ENCODE assay signal across 23 cellular contexts in genomic region chr20:23585808-23586734, GRCh38. TPM values are rescaled to one million over a fixed set of nuclear protein-coding genes. Genes with fewer than 3 reads are reported as not detected.
A peak's percentile ranks its signal among the peaks of the same experiment; 100 is the strongest.
DNase-seq lines count a peak whose midpoint lies in the region; ATAC-seq and TF ChIP-seq lines count a peak whose summit lies in the region.
"Had no signal": no experiment of that assay in that cellular context is flagged by ENCODE, and none has a peak within 500 bp of the region (broad histone marks: within the 10 kb centered on the region; RNA-seq: fewer than 3 reads in every experiment).

No MANE protein-coding gene starts in this region.

- H3K27me3 ChIP-seq in upper lobe of right lung, result peaks cover 16% of the 10 kb centered on the region
- H3K27me3 ChIP-seq: BLaER1 had no signal

- intact Hi-C loops in cardiac septum (cut with DNase I), result no loop called here
- intact Hi-C loops in left cardiac atrium (cut with DNase I), result no loop called here
- intact Hi-C loops in upper lobe of right lung (cut with DNase I), result no loop called here

- H3K27ac ChIP-seq in upper lobe of right lung, result no peak overlapping the region
- H3K27ac ChIP-seq: A549, BLaER1, GM23248, SJCRH30 had no signal

- no peak for TF ChIP-seq CTCF in upper lobe of right lung (IDR thresholded peaks at IDR 0.05)

- no peaks in the 10 kb centered on the region for H3K4me1 ChIP-seq in upper lobe of right lung
- H3K4me1 ChIP-seq: SJCRH30 had no signal

- DNase-seq in cardiac septum (ENCODE audit: low spot score), result peak; percentile 65
- no peak for DNase-seq in left cardiac atrium
- DNase-seq in SW480 (ENCODE audit: low spot score), result peak; percentile 93
- DNase-seq in kidney tubule cell (ENCODE audit: low spot score), result peak; percentile 62
- no peak for DNase-seq in upper lobe of right lung
- no peak for DNase-seq in NCI-H524 (lab: John Stamatoyannopoulos, UW)
- DNase-seq: DMS53, EL, GM23248, HCEC 1CT, NCI-H1105, NCI-H2081, NCI-H2171 treated with DMSO at 0.1 percent for 48 hours, NCI-H446 treated with DMSO at 0.1 percent for 48 hours, NCI-H774, PC-3, RPMI8226, SJCRH30 had no signal

- no peaks in the 10 kb centered on the region for H3K9me3 ChIP-seq in upper lobe of right lung
- H3K9me3 ChIP-seq: BLaER1, SJCRH30 had no signal

- no peaks in the 10 kb centered on the region for H3K36me3 ChIP-seq in upper lobe of right lung
- H3K36me3 ChIP-seq: BLaER1, SJCRH30 had no signal

- H3K4me3 ChIP-seq in upper lobe of right lung, result no peak overlapping the region
- H3K4me3 ChIP-seq: A549, BLaER1, GM23248, K562, SJCRH30 had no signal

- ATAC-seq in left cardiac atrium (no peak), upper lobe of right lung (peak; percentile 33), HG03175 (IDR thresholded peaks at IDR 0.05; ENCODE audit: unreplicated experiment) (no peak)
- ATAC-seq: A549; CD8-positive, alpha-beta T cell; K562; PC-3 had no signal

RNA-seq across cellular contexts. Expression of gene CST9L, which starts 17.8 kb away (rescaled TPM):
- total RNA-seq in cardiac septum, result not detected
- not detected for total RNA-seq in left cardiac atrium
- not detected for total RNA-seq in upper lobe of right lung
- total RNA-seq: CD8-positive, alpha-beta T cell; GM23248; K562; PC-3; SJCRH30 had no signal

RNA-seq across cellular contexts. Expression of gene CST9, which starts 19.6 kb away (rescaled TPM):
- total RNA-seq in cardiac septum (not detected), left cardiac atrium (not detected), upper lobe of right lung (not detected)
- total RNA-seq: CD8-positive, alpha-beta T cell; GM23248; K562; PC-3; SJCRH30 had no signal

RNA-seq across cellular contexts. Expression of gene CST3, which starts 51.7 kb away (rescaled TPM):
- total RNA-seq in cardiac septum (486 TPM), left cardiac atrium (1,000 to 10,000 TPM in 1 of 2 donors, 100 to 1,000 TPM in 1; 940 to 1,205 TPM), upper lobe of right lung (666 TPM)

Comparison
In these comparisons a context has a peak if more than half of its experiments do, and no peak if none do; other contexts are left out.
1. DNase-seq: peak in cardiac septum (single experiment), SW480 (single experiment) and kidney tubule cell (single experiment); none in left cardiac atrium (single experiment), upper lobe of right lung (single experiment) and NCI-H524 (0 of 2).